Comparison of ENCODE assay signal across 20 cellular contexts in genomic region chr11:117523680-117524079, GRCh38.
DNase-seq lines count a peak whose midpoint lies in the region; ATAC-seq and TF ChIP-seq lines count a peak whose summit lies in the region.
"Had no signal": no experiment of that assay in that cellular context is flagged by ENCODE, and none has a peak within 500 bp of the region (broad histone marks: within the 10 kb centered on the region; RNA-seq: fewer than 3 reads in every experiment).

No MANE protein-coding gene starts in this region.

- DNase-seq in AG10803 (ENCODE audit: low read depth) (peak; percentile 50), HK-2 (ENCODE audit: unreplicated experiment) (peak; percentile 33), astrocyte of the hippocampus (ENCODE audit: low read depth, low spot score) (peak; percentile 21), left kidney (ENCODE audit: low read depth, low spot score) (peak; percentile 56), DMS53 (lab: John Stamatoyannopoulos, UW) (no peak), left colon (no peak)
- DNase-seq: activated CD4-positive, alpha-beta T cell treated with anti-CD3 and anti-CD28 coated beads, Interleukin-2, amount 50 U/mL, for 1 hour; activated naive CD4-positive, alpha-beta T cell treated with anti-CD3 and anti-CD28 coated beads, Interleukin-2, amount 10 ng/mL, durations not matched to agents 7 days and 5 days; activated T-cell treated with anti-CD3 and anti-CD28 coated beads for 4 hours; body of pancreas; CD8-positive, alpha-beta memory T cell; lower lobe of right lung; NCI-H2227 treated with DMSO at 0.1 percent for 48 hours; pancreas; stimulated activated naive CD4-positive, alpha-beta T cell treated with Interleukin-2 at 50 U/mL for 16 hours had no signal

- ATAC-seq in GM21390 (IDR thresholded peaks at IDR 0.05; ENCODE audit: unreplicated experiment), result no peak
- no peak for ATAC-seq in left colon
- no peak for ATAC-seq in GM21360 (IDR thresholded peaks at IDR 0.05; ENCODE audit: unreplicated experiment)
- ATAC-seq: body of pancreas, gastroesophageal sphincter, lower lobe of right lung, pancreas, sciatic nerve had no signal

- H3K4me3 ChIP-seq in AG10803 (ENCODE audit: low read length), result no peak overlapping the region
- H3K4me3 ChIP-seq: body of pancreas, coronary artery, gastroesophageal sphincter, lower lobe of right lung, pancreas had no signal

- intact Hi-C loops in left colon (cut with DNase I, micrococcal nuclease), result no loop called here

- no peak for TF ChIP-seq CTCF in AG10803 (conservative IDR thresholded peaks at IDR 0.05; ENCODE audit: low read length)

Comparison
In these comparisons a context has a peak if more than half of its experiments do, and no peak if none do; other contexts are left out.
1. DNase-seq: peak in AG10803 (single experiment), HK-2 (single experiment), astrocyte of the hippocampus (single experiment) and left kidney (single experiment); none in DMS53 (single experiment) and left colon (0 of 2).